9 cellular contexts compared by ENCODE assay signal in the genomic region with DNA sequence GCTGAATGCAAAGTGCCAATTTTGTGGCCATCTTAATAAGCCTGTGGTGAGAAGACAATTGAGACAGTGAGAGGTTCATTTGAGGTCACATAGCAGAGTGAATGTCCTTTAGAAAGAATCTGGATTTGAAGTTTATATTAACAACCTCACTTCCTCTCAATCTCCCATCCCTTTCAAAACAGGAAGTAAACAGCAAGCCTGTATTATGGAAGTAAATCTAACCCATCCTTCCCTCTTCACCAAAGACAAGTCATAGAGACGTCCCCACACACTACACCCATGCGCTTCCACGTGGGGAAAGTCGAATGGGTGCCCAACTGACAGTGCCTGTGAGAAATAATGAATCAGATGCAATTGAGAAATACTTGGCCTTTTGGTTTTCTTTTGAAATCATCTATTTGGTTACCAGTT. TPM values are rescaled to one million over a fixed set of nuclear protein-coding genes. Genes with fewer than 3 reads are reported as not detected.
DNase-seq lines count a peak whose midpoint lies in the region; TF ChIP-seq lines count a peak whose summit lies in the region.
"Had no signal": no experiment of that assay in that cellular context is flagged by ENCODE, and none has a peak within 500 bp of the region (broad histone marks: within the 10 kb centered on the region; RNA-seq: fewer than 3 reads in every experiment).

No MANE protein-coding gene starts in this region.

- TF ChIP-seq EP300 in sigmoid colon (IDR thresholded peaks at IDR 0.05), result no peak

- POLR2A ChIA-PET in CD4-positive, alpha-beta memory T cell (lab: Charles Lee; ENCODE audit: partially characterized antibody), result interaction anchor here (1.1 kb wide), 1 partner anchor 32 kb away, joined by 3 read pairs; no protein-coding TSS in a partner anchor

- peaks cover 14 to 47% of the 10 kb centered on the region in 2 donors for H3K36me3 Mint-ChIP-seq in CD4-positive, alpha-beta memory T cell

- TF ChIP-seq POLR2A in sigmoid colon (IDR thresholded peaks at IDR 0.05), result no peak

- peaks cover 5% of the 10 kb centered on the region for H3K36me3 ChIP-seq in CD4-positive, alpha-beta memory T cell (ENCODE audit: insufficient read depth, low read length)
- H3K36me3 ChIP-seq in sigmoid colon, result no peaks in the 10 kb centered on the region

- WGBS in sigmoid colon, 2 donors, result 54 to 66% methylated on average over 4 of the region's 4 CpGs

- H3K4me1 ChIP-seq in CD4-positive, alpha-beta memory T cell (ENCODE audit: insufficient read depth, low read length), result peaks cover 71% of the 10 kb centered on the region
- H3K4me1 ChIP-seq in sigmoid colon, result peaks cover 0 to 24% (median 19%) of the 10 kb centered on the region in 4 donors

- no peaks in the 10 kb centered on the region for H3K27me3 ChIP-seq in CD4-positive, alpha-beta memory T cell (ENCODE audit: insufficient read depth, low read length)
- H3K27me3 ChIP-seq in sigmoid colon, result no peaks in the 10 kb centered on the region

- peaks cover 42 to 85% (median 64%) of the 10 kb centered on the region in 4 donors for H3K4me1 Mint-ChIP-seq in CD4-positive, alpha-beta memory T cell

- intact Hi-C loops in CD4-positive, alpha-beta memory T cell (cut with micrococcal nuclease), result no loop called here
- intact Hi-C loops in sigmoid colon (cut with DNase I), result no loop called here

- H3K4me3 ChIP-seq in CD4-positive, alpha-beta memory T cell (ENCODE audit: low read length in 2 of 2), result no peak overlapping the region
- no peak overlapping the region for H3K4me3 ChIP-seq in sigmoid colon

- H3K9me3 Mint-ChIP-seq in CD4-positive, alpha-beta memory T cell, result no peaks in the 10 kb centered on the region
- H3K9me3 Mint-ChIP-seq: neural crest cell had no signal

- H3K4me3 Mint-ChIP-seq in CD4-positive, alpha-beta memory T cell, result peak overlapping the region in 7 of 8 donors; percentile 17 to 70 (median 57)
- H3K4me3 Mint-ChIP-seq: neural crest cell had no signal

- H3K27ac ChIP-seq in CD4-positive, alpha-beta memory T cell (ENCODE audit: low read depth, low read length), result no peak overlapping the region
- H3K27ac ChIP-seq in sigmoid colon, result no peak overlapping the region

- no peaks in the 10 kb centered on the region for H3K27me3 Mint-ChIP-seq in CD4-positive, alpha-beta memory T cell

- in situ Hi-C loops in SK-MEL-5 (cut with HindIII; ENCODE audit: low pct_unique_long_range_greater_than_20kb, low sequenced_read_pairs), result no loop called here

- CTCF ChIA-PET in CD4-positive, alpha-beta memory T cell (lab: Charles Lee; ENCODE audit: partially characterized antibody), result no interaction called here

- TF ChIP-seq CTCF in sigmoid colon (IDR thresholded peaks at IDR 0.05), result no peak

- no peaks in the 10 kb centered on the region for H3K9me3 ChIP-seq in CD4-positive, alpha-beta memory T cell (ENCODE audit: control insufficient read depth in 1 of 2, low read length in 2 of 2)
- H3K9me3 ChIP-seq in sigmoid colon, result peaks cover 0 to 3% (median 0%) of the 10 kb centered on the region in 4 donors

- peak in 1 of 5 donors; percentile 8 for DNase-seq in CD4-positive, alpha-beta memory T cell
- DNase-seq in SK-MEL-5 (ENCODE audit: low read depth, low spot score) (peak; percentile 9), dermis blood vessel endothelial cell (peak; percentile 41), sigmoid colon (peak; percentile 45), DMS53 treated with DMSO at 0.1 percent for 48 hours (lab: John Stamatoyannopoulos, UW; ENCODE audit: unreplicated experiment) (no peak), GDM1 (lab: John Stamatoyannopoulos, UW) (no peak), NCI-H446 (lab: John Stamatoyannopoulos, UW) (no peak), SW480 (ENCODE audit: low spot score) (no peak)

- peak overlapping the region; percentile 25 to 82 (median 59) for H3K27ac Mint-ChIP-seq in CD4-positive, alpha-beta memory T cell

RNA-seq across cellular contexts. Expression of a gene that starts 28.8 kb away (rescaled TPM):
- total RNA-seq in CD4-positive, alpha-beta memory T cell, result 100 to 1,000 TPM; 223 to 242 TPM
- polyA plus RNA-seq in CD4-positive, alpha-beta memory T cell, result 100 to 1,000 TPM; 532 to 555 TPM
- total RNA-seq in SK-MEL-5 (2014; rRNA removed; shearing (Covaris generic)), result 26.9 and 31.8 TPM in 2 replicates
- polyA plus RNA-seq in SK-MEL-5 (2015; cell fraction: cytosol; rRNA removed), result 83.8 and 87.1 TPM in 2 replicates
- polyA plus RNA-seq in SK-MEL-5 (2015; cell fraction: nucleus; rRNA removed), result 23.8 and 30.4 TPM in 2 replicates
- total RNA-seq in dermis blood vessel endothelial cell (59.1 and 60.1 TPM in 2 replicates), sigmoid colon (100 to 1,000 TPM in 3 of 4 donors, 10 to 100 TPM in 1; 75.1 to 125 (median 110) TPM)
- 100 to 1,000 TPM in 1 of 3 donors, 10 to 100 TPM in 2; 43.2 to 144 (median 46.7) TPM for polyA plus RNA-seq in sigmoid colon

RNA-seq across cellular contexts. Expression of a gene that starts 49.1 kb away (rescaled TPM):
- 1 to 10 TPM; 7.1 to 9.2 TPM for total RNA-seq in CD4-positive, alpha-beta memory T cell
- 1 to 10 TPM; 3.1 to 5.2 TPM for polyA plus RNA-seq in CD4-positive, alpha-beta memory T cell
- total RNA-seq in SK-MEL-5 (2014; rRNA removed; shearing (Covaris generic)), result 23.0 and 24.3 TPM in 2 replicates
- polyA plus RNA-seq in SK-MEL-5 (2015; cell fraction: cytosol; rRNA removed), result 30.2 and 34.9 TPM in 2 replicates
- 22.5 and 24.4 TPM in 2 replicates for polyA plus RNA-seq in SK-MEL-5 (2015; cell fraction: nucleus; rRNA removed)
- total RNA-seq in dermis blood vessel endothelial cell (15.8 and 22.1 TPM in 2 replicates), sigmoid colon (1 to 10 TPM; 2.9 to 5.4 (median 4.6) TPM)
- 10 to 100 TPM in 1 of 3 donors, 1 to 10 TPM in 2; 4.2 to 14.0 (median 9.6) TPM for polyA plus RNA-seq in sigmoid colon

RNA-seq across cellular contexts. Expression of a gene that starts 49.5 kb away (rescaled TPM):
- total RNA-seq in CD4-positive, alpha-beta memory T cell, result 10 to 100 TPM; 10.0 to 11.5 TPM
- 1 to 10 TPM; 3.5 to 6.3 TPM for polyA plus RNA-seq in CD4-positive, alpha-beta memory T cell
- total RNA-seq in SK-MEL-5 (2014; rRNA removed; shearing (Covaris generic)), result 19.5 and 21.1 TPM in 2 replicates
- 14.8 and 19.1 TPM in 2 replicates for polyA plus RNA-seq in SK-MEL-5 (2015; cell fraction: cytosol; rRNA removed)
- polyA plus RNA-seq in SK-MEL-5 (2015; cell fraction: nucleus; rRNA removed), result 9.1 and 18.1 TPM in 2 replicates
- total RNA-seq in dermis blood vessel endothelial cell (36.5 and 47.5 TPM in 2 replicates), sigmoid colon (10 to 100 TPM in 3 of 4 donors, 1 to 10 TPM in 1; 9.9 to 15.5 (median 13.7) TPM)
- polyA plus RNA-seq in sigmoid colon, result 10 to 100 TPM in 1 of 3 donors, 1 to 10 TPM in 2; 7.8 to 14.6 (median 9.4) TPM

Comparison
In these comparisons a context has a peak if more than half of its experiments do, and no peak if none do; other contexts are left out.
1. DNase-seq: peak in SK-MEL-5 (single experiment), dermis blood vessel endothelial cell (single experiment) and sigmoid colon (single experiment); none in DMS53 treated with DMSO at 0.1 percent for 48 hours (single experiment), GDM1 (single experiment), NCI-H446 (0 of 2) and SW480 (single experiment).